ENCODE assay signal across 16 cellular contexts in the genomic region with DNA sequence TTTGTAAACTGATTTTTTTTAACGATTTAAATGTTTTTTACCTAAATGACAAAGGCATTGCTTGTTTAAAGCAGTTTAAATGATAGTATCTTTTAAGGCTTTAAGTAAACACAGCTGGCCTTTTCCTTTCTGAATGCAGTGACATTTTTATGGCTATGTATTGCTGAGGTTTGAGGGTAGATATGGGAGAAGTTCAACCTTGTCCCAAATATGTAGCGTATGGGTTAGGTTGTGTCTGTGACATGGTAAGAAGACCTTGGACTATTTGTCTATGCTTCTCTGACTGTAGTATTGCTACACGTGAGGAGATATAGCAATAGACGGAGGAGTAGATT.
"Had no signal": no experiment of that assay in that cellular context is flagged by ENCODE, and none has a peak within 500 bp of the region (broad histone marks: within the 10 kb centered on the region; RNA-seq: fewer than 3 reads in every experiment).

No MANE protein-coding gene starts in this region.

- FAIRE-seq: small intestine had no signal

- H3K9me3 Mint-ChIP-seq: activated CD4-positive, alpha-beta T cell treated with anti-CD3 and anti-CD28 coated beads, Interleukin-2, amount 10 ng/mL, durations not matched to agents 7 days and 5 days; activated T-helper 1 cell treated with anti-CD3 and anti-CD28 coated beads, Interleukin-12 subunit alpha, Interleukin-12 subunit beta, Interleukin-2, Interleukin-4 antibody, amounts not matched to agents 30 ng/mL and 10 ng/mL and 1 ng/mL, durations not matched to agents 14 hours and 24 hours and 36 hours; naive thymus-derived CD4-positive, alpha-beta T cell had no signal

- H3K4me1 ChIP-seq: breast epithelium, right atrium auricular region had no signal

- H3K27ac ChIP-seq: breast epithelium, right atrium auricular region had no signal

- H3K36me3 ChIP-seq: breast epithelium had no signal

- ATAC-seq: left lobe of liver; mucosa of descending colon; naive thymus-derived CD4-positive, alpha-beta T cell had no signal

- H3K9me3 ChIP-seq: breast epithelium, mucosa of descending colon, right atrium auricular region had no signal

- H3K27me3 Mint-ChIP-seq: activated CD4-positive, alpha-beta T cell treated with anti-CD3 and anti-CD28 coated beads, Interleukin-2, amount 10 ng/mL, durations not matched to agents 7 days and 5 days; naive thymus-derived CD4-positive, alpha-beta T cell had no signal

- H3K4me1 Mint-ChIP-seq: activated CD4-positive, alpha-beta T cell treated with anti-CD3 and anti-CD28 coated beads, Interleukin-2, amount 10 ng/mL, durations not matched to agents 7 days and 5 days had no signal

- DNase-seq: activated CD4-positive, alpha-beta T cell treated with anti-CD3 and anti-CD28 coated beads, Interleukin-2, amount 10 ng/mL, durations not matched to agents 7 days and 5 days; activated naive CD4-positive, alpha-beta T cell; aorta; erythroblast; islet precursor cell; naive thymus-derived CD4-positive, alpha-beta T cell; small intestine; stimulated activated CD4-positive, alpha-beta T cell treated with anti-CD3 and anti-CD28 coated beads, Interleukin-4, amount 100 ng/mL, for 4 hours; stimulated activated CD8-positive, alpha-beta memory T cell treated with anti-CD3 and anti-CD28 coated beads, Interleukin-4, amount 100 ng/mL, for 48 hours; stimulated activated naive CD4-positive, alpha-beta T cell treated with Interleukin-2 at 50 U/mL for 16 hours; substantia nigra had no signal

- H3K27ac Mint-ChIP-seq: activated CD4-positive, alpha-beta T cell treated with anti-CD3 and anti-CD28 coated beads, Interleukin-2, amount 10 ng/mL, durations not matched to agents 7 days and 5 days; activated T-helper 1 cell treated with anti-CD3 and anti-CD28 coated beads, Interleukin-12 subunit alpha, Interleukin-12 subunit beta, Interleukin-2, Interleukin-4 antibody, amounts not matched to agents 30 ng/mL and 10 ng/mL and 1 ng/mL, durations not matched to agents 14 hours and 24 hours and 36 hours; naive thymus-derived CD4-positive, alpha-beta T cell had no signal

- H3K4me3 Mint-ChIP-seq: activated CD4-positive, alpha-beta T cell treated with anti-CD3 and anti-CD28 coated beads, Interleukin-2, amount 10 ng/mL, durations not matched to agents 7 days and 5 days; activated T-helper 1 cell treated with anti-CD3 and anti-CD28 coated beads, Interleukin-12 subunit alpha, Interleukin-12 subunit beta, Interleukin-2, Interleukin-4 antibody, amounts not matched to agents 30 ng/mL and 10 ng/mL and 1 ng/mL, durations not matched to agents 14 hours and 24 hours and 36 hours; naive thymus-derived CD4-positive, alpha-beta T cell had no signal

- H3K27me3 ChIP-seq: breast epithelium, right atrium auricular region had no signal

- H3K4me3 ChIP-seq: breast epithelium, mucosa of descending colon, right atrium auricular region had no signal
